21 cellular contexts compared by ENCODE assay signal in the genomic region with DNA sequence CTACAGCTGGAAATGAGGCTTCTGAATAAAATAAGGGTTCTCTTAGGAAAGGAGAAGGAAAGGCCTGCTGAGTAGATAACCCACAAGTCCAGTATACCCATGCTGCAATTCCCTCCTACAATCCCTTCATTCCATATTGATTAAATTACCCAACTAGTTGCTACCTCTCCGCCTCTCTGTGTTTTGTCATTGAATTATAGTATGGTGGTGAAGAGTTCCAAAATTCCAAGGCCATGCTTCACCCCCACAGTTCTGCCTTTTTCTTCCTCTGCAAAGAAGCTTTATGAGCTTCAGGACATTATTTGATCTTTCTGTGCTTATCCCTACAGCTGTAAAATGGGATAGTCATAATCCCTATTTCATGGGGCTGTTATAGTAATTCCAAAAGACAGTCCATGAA.
"Had no signal": no experiment of that assay in that cellular context is flagged by ENCODE, and none has a peak within 500 bp of the region (broad histone marks: within the 10 kb centered on the region; RNA-seq: fewer than 3 reads in every experiment).

No MANE protein-coding gene starts in this region.

- H3K4me1 ChIP-seq: body of pancreas, pancreas, psoas muscle, right atrium auricular region, tibial nerve, uterus had no signal

- H3K36me3 ChIP-seq: pancreas, right atrium auricular region, tibial nerve, uterus had no signal

- H3K27ac ChIP-seq: body of pancreas, pancreas, psoas muscle, right atrium auricular region, tibial nerve, uterus had no signal

- FAIRE-seq: endometrium, frontal cortex, islet of Langerhans, pancreas had no signal

- H3K27me3 ChIP-seq: body of pancreas, right atrium auricular region, tibial nerve, uterus had no signal

- H3K4me3 ChIP-seq: body of pancreas, pancreas, psoas muscle, right atrium auricular region, tibial nerve, uterus had no signal

- DNase-seq: activated CD8-positive, alpha-beta memory T cell treated with anti-CD3 and anti-CD28 coated beads for 24 hours; activated CD8-positive, alpha-beta memory T cell treated with anti-CD3 and anti-CD28 coated beads, Interleukin-2, amount 50 U/mL, for 48 hours; activated naive CD4-positive, alpha-beta T cell treated with anti-CD3 and anti-CD28 coated beads, Interleukin-2, amount 10 ng/mL, durations not matched to agents 7 days and 5 days; activated T-cell treated with anti-CD3 and anti-CD28 coated beads, Interleukin-2, amount 50 U/mL, for 48 hours; body of pancreas; effector CD4-positive, alpha-beta T cell; glutamatergic neuron; left ventricle myocardium superior; mammary epithelial cell; natural killer cell; pancreas; psoas muscle; stimulated activated CD4-positive, alpha-beta T cell treated with anti-CD3 and anti-CD28 coated beads, Interleukin-12 subunit alpha, Interleukin-12 subunit beta, amount 100 ng/mL, for 4 hours; stimulated activated naive CD8-positive, alpha-beta T cell treated with anti-CD3 and anti-CD28 coated beads, Interleukin-15, amount 100 ng/mL, for 72 hours; T1000; uterus had no signal

- H3K9me3 ChIP-seq: body of pancreas, pancreas, psoas muscle, right atrium auricular region, tibial nerve, uterus had no signal
